In genomic region chr13:43698009-43698408, GRCh38 we compare ENCODE assay signal across 16 cellular contexts.
"Had no signal": no experiment of that assay in that cellular context is flagged by ENCODE, and none has a peak within 500 bp of the region (broad histone marks: within the 10 kb centered on the region; RNA-seq: fewer than 3 reads in every experiment).

No MANE protein-coding gene starts in this region.

- H3K27me3 ChIP-seq: neutrophil, spleen had no signal

- H3K27ac ChIP-seq: neutrophil, thoracic aorta had no signal

- DNase-seq: activated CD4-positive, alpha-beta memory T cell treated with anti-CD3 and anti-CD28 coated beads, Interleukin-2, amount 10 ng/mL, durations not matched to agents 7 days and 5 days; activated CD4-positive, CD25-positive, alpha-beta regulatory T cell treated with anti-CD3 and anti-CD28 coated beads, Interleukin-2, amount 50 U/mL, for 72 hours; activated effector memory CD4-positive, alpha-beta T cell treated with Interleukin-2 at 50 U/mL for 16 hours; glutamatergic neuron; naive thymus-derived CD8-positive, alpha-beta T cell; right cardiac atrium; spleen; stimulated activated CD4-positive, alpha-beta T cell treated with anti-CD3 and anti-CD28 coated beads, Interleukin-2, amount 100 ng/mL, for 24 hours; stimulated activated naive CD4-positive, alpha-beta T cell treated with Interleukin-2 at 50 U/mL for 16 hours had no signal

- H3K4me1 ChIP-seq: spleen had no signal

- H3K4me3 ChIP-seq: lung, spleen, thoracic aorta had no signal

- H3K36me3 ChIP-seq: neutrophil, spleen, thoracic aorta had no signal

- H3K4me3 Mint-ChIP-seq: activated CD4-positive, alpha-beta memory T cell treated with anti-CD3 and anti-CD28 coated beads, Interleukin-2, amount 10 ng/mL, durations not matched to agents 7 days and 5 days; activated naive CD4-positive, alpha-beta T cell treated with anti-CD3 and anti-CD28 coated beads, Interleukin-2, amount 50 U/mL, for 24 hours; naive thymus-derived CD8-positive, alpha-beta T cell; T-helper 2 cell treated with Interferon-gamma antibody and Interleukin-4, amounts not matched to agents 5 μg/mL and 100 μg/mL, for 36 hours had no signal

- H3K36me3 Mint-ChIP-seq: activated naive CD4-positive, alpha-beta T cell treated with anti-CD3 and anti-CD28 coated beads, Interleukin-2, amount 50 U/mL, for 24 hours; naive thymus-derived CD8-positive, alpha-beta T cell had no signal

- ATAC-seq: esophagus mucosa; naive thymus-derived CD8-positive, alpha-beta T cell had no signal

- H3K9me3 Mint-ChIP-seq: activated CD4-positive, alpha-beta memory T cell treated with anti-CD3 and anti-CD28 coated beads, Interleukin-2, amount 10 ng/mL, durations not matched to agents 7 days and 5 days; activated naive CD4-positive, alpha-beta T cell treated with anti-CD3 and anti-CD28 coated beads, Interleukin-2, amount 50 U/mL, for 24 hours; naive thymus-derived CD8-positive, alpha-beta T cell; T-helper 2 cell treated with Interferon-gamma antibody and Interleukin-4, amounts not matched to agents 5 μg/mL and 100 μg/mL, for 36 hours had no signal

- H3K27ac Mint-ChIP-seq: activated CD4-positive, alpha-beta memory T cell treated with anti-CD3 and anti-CD28 coated beads, Interleukin-2, amount 10 ng/mL, durations not matched to agents 7 days and 5 days; activated naive CD4-positive, alpha-beta T cell treated with anti-CD3 and anti-CD28 coated beads, Interleukin-2, amount 50 U/mL, for 24 hours; naive thymus-derived CD8-positive, alpha-beta T cell; progenitor cell of endocrine pancreas; T-helper 2 cell treated with Interferon-gamma antibody and Interleukin-4, amounts not matched to agents 5 μg/mL and 100 μg/mL, for 36 hours had no signal

- H3K4me1 Mint-ChIP-seq: activated CD4-positive, alpha-beta memory T cell treated with anti-CD3 and anti-CD28 coated beads, Interleukin-2, amount 10 ng/mL, durations not matched to agents 7 days and 5 days; activated naive CD4-positive, alpha-beta T cell treated with anti-CD3 and anti-CD28 coated beads, Interleukin-2, amount 50 U/mL, for 24 hours had no signal

- H3K9me3 ChIP-seq: neutrophil, spleen, thoracic aorta had no signal
